In genomic region chr4:168766537-168767316, GRCh38 we compare ENCODE assay signal across 10 cellular contexts.
DNase-seq lines count a peak whose midpoint lies in the region; TF ChIP-seq lines count a peak whose summit lies in the region.
"Had no signal": no experiment of that assay in that cellular context is flagged by ENCODE, and none has a peak within 500 bp of the region (broad histone marks: within the 10 kb centered on the region; RNA-seq: fewer than 3 reads in every experiment).

No MANE protein-coding gene starts in this region.

- peak overlapping the region; percentile 57 for H4K91ac ChIP-seq in mesenchymal stem cell (ENCODE audit: low read length)

- intact Hi-C loops in uterus (cut with DNase I; ENCODE audit: low total_unique reads) = loop anchor here (5.0 to 10.0 kb wide), 2 partner anchors 52 to 66 kb away; no protein-coding TSS in a partner anchor

- H3K4me2 ChIP-seq in mesenchymal stem cell (ENCODE audit: low read length, poor library complexity, severe bottlenecking) = no peak overlapping the region

- H2BK120ac ChIP-seq in mesenchymal stem cell (ENCODE audit: low read depth, low read length) = no peak overlapping the region

- no peak for TF ChIP-seq POLR2A in uterus (IDR thresholded peaks at IDR 0.05)

- peak; percentile 73 for DNase-seq in LoVo (ENCODE audit: low spot score)
- DNase-seq in mesenchymal stem cell = peak; percentile 82
- peak in 1 of 2 donors; percentile 68 for DNase-seq in uterus
- DNase-seq in NCI-H2029 treated with DMSO at 0.1 percent for 48 hours (lab: John Stamatoyannopoulos, UW) = no peak
- DNase-seq in COLO829 (ENCODE audit: low spot score) = no peak
- DNase-seq in DMS53 (lab: John Stamatoyannopoulos, UW) = no peak
- DNase-seq: activated CD4-positive, alpha-beta T cell treated with anti-CD3 and anti-CD28 coated beads, Interleukin-2, amount 10 ng/mL, durations not matched to agents 24 days and 14 days; NCI-H2081 treated with DMSO at 0.1 percent for 48 hours; stimulated activated naive B cell treated with anti-CD40 and anti-IgM and Interleukin-4, amounts not matched to agents 10 μg/mL and 1 μg/mL and 100 μg/mL, for 72 hours had no signal

- H2BK5ac ChIP-seq in mesenchymal stem cell (ENCODE audit: low read depth, low read length, poor library complexity, severe bottlenecking) = peak overlapping the region; percentile 71

- peak in 1 of 4 experiments; percentile 4 for TF ChIP-seq CTCF in uterus (IDR thresholded peaks at IDR 0.05)

- peak overlapping the region; percentile 48 to 75 for H3K18ac ChIP-seq in mesenchymal stem cell (ENCODE audit: low read depth in 1 of 2, low read length in 2 of 2)

- H2AK5ac ChIP-seq in mesenchymal stem cell (ENCODE audit: low read length, severe bottlenecking) = peak overlapping the region; percentile 47

- peak overlapping the region in 1 of 2 experiments; percentile 44 for H3K14ac ChIP-seq in mesenchymal stem cell (ENCODE audit: low read length in 2 of 2)

- H3K27me3 ChIP-seq in duodenal mucosa (ENCODE audit: control insufficient read depth in 1 of 2, insufficient read depth in 2 of 2, low read length in 2 of 2) = no peaks in the 10 kb centered on the region
- no peaks in the 10 kb centered on the region for H3K27me3 ChIP-seq in mesenchymal stem cell (ENCODE audit: control insufficient read depth in 1 of 2, insufficient read depth in 1 of 2, low read length in 2 of 2)
- no peaks in the 10 kb centered on the region for H3K27me3 ChIP-seq in uterus

- no peak overlapping the region for H3K23ac ChIP-seq in mesenchymal stem cell (ENCODE audit: low read length in 2 of 2)

- H3K4me1 ChIP-seq in duodenal mucosa (ENCODE audit: control insufficient read depth in 1 of 2, insufficient read depth in 2 of 2, low read length in 2 of 2) (peaks cover 47 to 61% of the 10 kb centered on the region in 2 donors), mesenchymal stem cell (ENCODE audit: control insufficient read depth, insufficient read depth, low read depth, low read length) (peaks cover 9% of the 10 kb centered on the region), uterus (peaks cover 0 to 6% of the 10 kb centered on the region in 2 donors)

- no peak overlapping the region for H2AFZ ChIP-seq in mesenchymal stem cell (ENCODE audit: low read depth, low read length)

- H2BK12ac ChIP-seq in mesenchymal stem cell (ENCODE audit: low read length in 2 of 2) = peak overlapping the region; percentile 3 to 95

- peak overlapping the region; percentile 12 for H4K8ac ChIP-seq in mesenchymal stem cell (ENCODE audit: low read length)

- H3K9me3 ChIP-seq in duodenal mucosa (ENCODE audit: control insufficient read depth in 1 of 2, low read length in 2 of 2) (no peaks in the 10 kb centered on the region), mesenchymal stem cell (ENCODE audit: control insufficient read depth, low read length) (no peaks in the 10 kb centered on the region), uterus (no peaks in the 10 kb centered on the region)

- peak overlapping the region; percentile 26 for H2BK15ac ChIP-seq in mesenchymal stem cell (ENCODE audit: low read depth, poor library complexity, severe bottlenecking)

- no peak overlapping the region for H3K4ac ChIP-seq in mesenchymal stem cell (ENCODE audit: low read depth in 1 of 2, low read length in 2 of 2)

- H3K4me3 ChIP-seq in duodenal mucosa (ENCODE audit: low read depth in 1 of 2, low read length in 2 of 2) (peak overlapping the region; percentile 11 to 32), mesenchymal stem cell (ENCODE audit: insufficient read depth in 1 of 2, low read depth in 1 of 2, low read length in 2 of 2) (peak overlapping the region in 1 of 2 experiments; percentile 2), uterus (no peak overlapping the region)

- peak overlapping the region; percentile 49 for H3K27ac ChIP-seq in duodenal mucosa (ENCODE audit: low read depth, low read length)
- H3K27ac ChIP-seq in mesenchymal stem cell (ENCODE audit: low read length, poor library complexity, severe bottlenecking) = peak overlapping the region; percentile 63
- peak overlapping the region; percentile 79 to 90 for H3K27ac ChIP-seq in uterus

- no peaks in the 10 kb centered on the region for H3K36me3 ChIP-seq in duodenal mucosa (ENCODE audit: control insufficient read depth in 1 of 2, insufficient read depth in 2 of 2, low read length in 2 of 2)
- no peaks in the 10 kb centered on the region for H3K36me3 ChIP-seq in mesenchymal stem cell (ENCODE audit: control insufficient read depth in 1 of 2, insufficient read depth in 2 of 2, low read depth in 1 of 2, low read length in 2 of 2)
- no peaks in the 10 kb centered on the region for H3K36me3 ChIP-seq in uterus

- H3K79me1 ChIP-seq in mesenchymal stem cell (replicated peaks; ENCODE audit: low read length, poor library complexity, severe bottlenecking) = peaks cover 1% of the 10 kb centered on the region

- H3K9ac ChIP-seq in duodenal mucosa (ENCODE audit: low read depth in 1 of 2, low read length in 2 of 2) = no peak overlapping the region
- peak overlapping the region; percentile 22 for H3K9ac ChIP-seq in mesenchymal stem cell (ENCODE audit: low read length)

- WGBS in mesenchymal stem cell = 22% methylated on average over 9 of the region's 9 CpGs

Comparison
In these comparisons a context has a peak if more than half of its experiments do, and no peak if none do; other contexts are left out.
1. DNase-seq: peak in LoVo (single experiment) and mesenchymal stem cell (single experiment); none in NCI-H2029 treated with DMSO at 0.1 percent for 48 hours (single experiment), COLO829 (single experiment) and DMS53 (single experiment).
2. H3K4me3 ChIP-seq: peak in duodenal mucosa (2 of 2); none in uterus (0 of 2).
3. Peak in every context shown above with its lines, with median percentiles within 50 percentile points of each other: H3K27ac ChIP-seq.